8 cellular contexts compared by ENCODE assay signal in the genomic region with DNA sequence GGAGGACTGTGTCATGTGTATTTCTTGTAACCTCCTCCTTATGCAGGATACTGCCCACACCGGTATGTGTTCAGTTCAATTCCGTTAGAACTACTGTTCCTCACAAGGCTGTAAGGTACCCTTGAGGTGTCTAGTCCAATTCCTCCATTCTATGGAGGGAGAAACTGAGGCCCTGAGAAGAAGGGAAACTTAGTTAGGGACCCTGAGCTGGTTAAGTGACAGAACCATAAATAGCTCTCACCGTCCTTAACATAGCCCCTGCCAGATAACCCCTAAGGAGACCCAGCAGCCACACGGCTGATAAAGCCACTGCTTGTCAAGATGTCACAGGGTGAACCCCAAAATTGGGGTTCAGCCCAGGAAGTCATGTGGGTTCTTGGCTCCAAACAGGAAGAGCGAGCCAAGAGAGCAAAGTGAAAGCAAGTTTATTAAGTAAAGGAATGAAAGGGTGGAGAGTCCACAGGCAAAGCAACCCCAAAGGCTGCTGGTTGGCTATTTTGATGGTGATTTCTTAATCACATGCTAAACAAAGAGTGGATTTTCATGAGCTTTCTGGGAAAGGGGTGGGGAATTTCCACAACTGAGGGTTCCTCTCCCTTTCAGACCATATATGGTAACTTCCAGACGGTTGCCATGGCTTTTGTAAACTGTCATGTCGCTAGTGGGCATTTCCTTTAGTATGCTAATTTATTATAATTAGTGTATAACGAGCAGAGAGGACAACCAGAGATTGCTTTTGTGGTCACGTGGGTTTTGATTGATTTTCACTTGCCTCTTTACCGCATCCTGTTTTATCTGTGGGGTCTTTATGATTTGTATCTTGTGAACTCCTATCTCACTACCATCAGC.
A peak's percentile ranks its signal among the peaks of the same experiment; 100 is the strongest.
DNase-seq lines count a peak whose midpoint lies in the region; ATAC-seq, FAIRE-seq and TF ChIP-seq lines count a peak whose summit lies in the region.

No MANE protein-coding gene starts in this region.

- H2BK120ac ChIP-seq in mesenchymal stem cell (ENCODE audit: low read depth, low read length) = peak overlapping the region; percentile 96

- intact Hi-C loops in activated CD4-positive, alpha-beta T cell treated with anti-CD3 and anti-CD28 coated beads for 36 hours (cut with DNase I, micrococcal nuclease) = loop anchor here (1.0 kb wide), 2 partner anchors 83 to 99 kb away; a partner anchor contains a TSS

- H3K4ac ChIP-seq in mesenchymal stem cell (ENCODE audit: low read depth in 1 of 2, low read length in 2 of 2) = peak overlapping the region; percentile 35 to 92

- peak overlapping the region; percentile 98 for H4K8ac ChIP-seq in mesenchymal stem cell (ENCODE audit: low read length)

- H3K36me3 ChIP-seq in duodenal mucosa (ENCODE audit: control insufficient read depth in 1 of 2, insufficient read depth in 2 of 2, low read length in 2 of 2) = no peaks in the 10 kb centered on the region
- no peaks in the 10 kb centered on the region for H3K36me3 ChIP-seq in mesenchymal stem cell (ENCODE audit: control insufficient read depth in 1 of 2, insufficient read depth in 2 of 2, low read depth in 1 of 2, low read length in 2 of 2)

- peak in 1 of 2 experiments; percentile 62; a peak in 3 of 6 replicates for ATAC-seq in A549
- ATAC-seq in GM19025 (IDR thresholded peaks at IDR 0.05; ENCODE audit: low read depth, unreplicated experiment) = peak; percentile 77
- ATAC-seq in HG03196 (IDR thresholded peaks at IDR 0.05; ENCODE audit: unreplicated experiment) = peak; percentile 49
- ATAC-seq in activated CD4-positive, alpha-beta T cell treated with anti-CD3 and anti-CD28 coated beads for 36 hours = peak; percentile 95

- H2BK12ac ChIP-seq in mesenchymal stem cell (ENCODE audit: low read length in 2 of 2) = peak overlapping the region; percentile 59 to 96

- no peak for TF ChIP-seq EP300 in A549 (IDR thresholded peaks at IDR 0.05)

- no peak overlapping the region for H2BK5ac ChIP-seq in mesenchymal stem cell (ENCODE audit: low read depth, low read length, poor library complexity, severe bottlenecking)

- H3K9me3 ChIP-seq in A549 (no peaks in the 10 kb centered on the region), duodenal mucosa (ENCODE audit: control insufficient read depth in 1 of 2, low read length in 2 of 2) (no peaks in the 10 kb centered on the region), mesenchymal stem cell (ENCODE audit: control insufficient read depth, low read length) (no peaks in the 10 kb centered on the region)

- no peak overlapping the region for H3K4me3 ChIP-seq in A549
- H3K4me3 ChIP-seq in duodenal mucosa (ENCODE audit: low read depth in 1 of 2, low read length in 2 of 2) = peak overlapping the region; percentile 57 to 71
- peak overlapping the region in 1 of 2 experiments; percentile 76 for H3K4me3 ChIP-seq in mesenchymal stem cell (ENCODE audit: insufficient read depth in 1 of 2, low read depth in 1 of 2, low read length in 2 of 2)

- FAIRE-seq in A549 (lab: Jason Lieb, UNC) = no peak

- H2AFZ ChIP-seq in mesenchymal stem cell (ENCODE audit: low read depth, low read length) = peak overlapping the region; percentile 91

- peak overlapping the region; percentile 97 for H4K91ac ChIP-seq in mesenchymal stem cell (ENCODE audit: low read length)

- H3K4me2 ChIP-seq in A549 = 0 out of 3 replicates have a peak overlapping the region, but pooled peaks have one; percentile 18
- no peak overlapping the region for H3K4me2 ChIP-seq in mesenchymal stem cell (ENCODE audit: low read length, poor library complexity, severe bottlenecking)

- peaks cover 17% of the 10 kb centered on the region for H3K4me1 Mint-ChIP-seq in activated CD4-positive, alpha-beta T cell treated with anti-CD3 and anti-CD28 coated beads for 36 hours

- peak overlapping the region; percentile 96 for H3K27ac Mint-ChIP-seq in activated CD4-positive, alpha-beta T cell treated with anti-CD3 and anti-CD28 coated beads for 36 hours

- H2BK15ac ChIP-seq in mesenchymal stem cell (ENCODE audit: low read depth, poor library complexity, severe bottlenecking) = peak overlapping the region; percentile 44

- no peaks in the 10 kb centered on the region for H3K9me3 Mint-ChIP-seq in activated CD4-positive, alpha-beta T cell treated with anti-CD3 and anti-CD28 coated beads for 36 hours (ENCODE audit: low read depth)

- H3K9ac ChIP-seq in duodenal mucosa (ENCODE audit: low read depth in 1 of 2, low read length in 2 of 2) (peak overlapping the region; percentile 40 to 46), mesenchymal stem cell (ENCODE audit: low read length) (peak overlapping the region; percentile 93)

- no peak for TF ChIP-seq CTCF in A549 (IDR thresholded peaks at IDR 0.05)

- no peak for TF ChIP-seq POLR2A in A549 (IDR thresholded peaks at IDR 0.05; ENCODE audit: low read length)

- no peaks in the 10 kb centered on the region for H3K27me3 Mint-ChIP-seq in activated CD4-positive, alpha-beta T cell treated with anti-CD3 and anti-CD28 coated beads for 36 hours

- peak overlapping the region; percentile 86 to 97 for H3K18ac ChIP-seq in mesenchymal stem cell (ENCODE audit: low read depth in 1 of 2, low read length in 2 of 2)

- H3K23ac ChIP-seq in mesenchymal stem cell (ENCODE audit: low read length in 2 of 2) = no peak overlapping the region

- CTCF ChIA-PET in A549 (lab: Yijun Ruan, JAX) = interaction anchor here (0.9 to 1.5 kb wide), 4 partner anchors 35 to 85 kb away, joined by 3 to 5 read pairs (median 3); a partner anchor contains a TSS
- CTCF ChIA-PET in activated CD4-positive, alpha-beta T cell treated with anti-CD3 and anti-CD28 coated beads for 36 hours (lab: Charles Lee) = interaction anchor here (0.7 to 2.1 kb wide), 5 partner anchors 83 to 154 kb away, joined by 3 to 7 read pairs (median 3); a partner anchor contains a TSS

- no peaks in the 10 kb centered on the region for H3K36me3 Mint-ChIP-seq in activated CD4-positive, alpha-beta T cell treated with anti-CD3 and anti-CD28 coated beads for 36 hours (ENCODE audit: low read depth)

- H3K27ac ChIP-seq in A549 (0 out of 6 replicates have a peak overlapping the region, but pooled peaks of 1 of the 2 experiments have one; percentile 0), duodenal mucosa (ENCODE audit: low read depth, low read length) (peak overlapping the region; percentile 60), mesenchymal stem cell (ENCODE audit: low read length, poor library complexity, severe bottlenecking) (peak overlapping the region; percentile 19)

- TF ChIP-seq RAD21 in A549 (conservative IDR thresholded peaks at IDR 0.05 in 1 of 2, IDR thresholded peaks at IDR 0.05 in 1 of 2) = no peak

- WGBS in A549 (ENCODE audit: missing lambda C conversion rate) = 84% methylated on average over 10 of the region's 10 CpGs
- 46% methylated on average over 5 of the region's 10 CpGs for WGBS in mesenchymal stem cell

- H3K4me1 ChIP-seq in A549 (0 out of 3 replicates have a peak, but pooled peaks cover 6% of the 10 kb centered on the region), duodenal mucosa (ENCODE audit: control insufficient read depth in 1 of 2, insufficient read depth in 2 of 2, low read length in 2 of 2) (peaks cover 35 to 42% of the 10 kb centered on the region in 2 donors), mesenchymal stem cell (ENCODE audit: control insufficient read depth, insufficient read depth, low read depth, low read length) (peaks cover 4% of the 10 kb centered on the region)

- no peaks in the 10 kb centered on the region for H3K79me1 ChIP-seq in mesenchymal stem cell (replicated peaks; ENCODE audit: low read length, poor library complexity, severe bottlenecking)

- H3K27me3 ChIP-seq in duodenal mucosa (ENCODE audit: control insufficient read depth in 1 of 2, insufficient read depth in 2 of 2, low read length in 2 of 2) (no peaks in the 10 kb centered on the region), mesenchymal stem cell (ENCODE audit: control insufficient read depth in 1 of 2, insufficient read depth in 1 of 2, low read length in 2 of 2) (no peaks in the 10 kb centered on the region)

- DNase-seq in A549 (ENCODE audit: low read depth in 1 of 2, low spot score in 1 of 2) (peak in 1 of 2 experiments; percentile 57), mesenchymal stem cell (peak; percentile 100), GDM1 (lab: John Stamatoyannopoulos, UW) (no peak)
- peak; percentile 65 for DNase-seq in activated CD4-positive, alpha-beta T cell treated with anti-CD3 and anti-CD28 coated beads for 36 hours
- peak; percentile 45 for DNase-seq in stimulated activated CD8-positive, alpha-beta memory T cell treated with anti-CD3 and anti-CD28 coated beads, Interleukin-4, amount 100 ng/mL, for 48 hours

- H2AK5ac ChIP-seq in mesenchymal stem cell (ENCODE audit: low read length, severe bottlenecking) = peak overlapping the region; percentile 64

- POLR2A ChIA-PET in A549 (lab: Yijun Ruan, JAX) = no interaction called here
- POLR2A ChIA-PET in activated CD4-positive, alpha-beta T cell treated with anti-CD3 and anti-CD28 coated beads for 36 hours (lab: Charles Lee) = interaction anchor here (0.6 to 1.5 kb wide), 2 partner anchors 83 to 918 kb away, joined by 4 to 5 read pairs; a partner anchor contains a TSS

- H3K4me3 Mint-ChIP-seq in activated CD4-positive, alpha-beta T cell treated with anti-CD3 and anti-CD28 coated beads for 36 hours = peak overlapping the region; percentile 65

- H3K14ac ChIP-seq in mesenchymal stem cell (ENCODE audit: low read length in 2 of 2) = no peak overlapping the region

TF ChIP-seq in A549, 52 proteins besides CTCF, POLR2A, EP300 and RAD21:
- TF ChIP-seq, protein P1, sequence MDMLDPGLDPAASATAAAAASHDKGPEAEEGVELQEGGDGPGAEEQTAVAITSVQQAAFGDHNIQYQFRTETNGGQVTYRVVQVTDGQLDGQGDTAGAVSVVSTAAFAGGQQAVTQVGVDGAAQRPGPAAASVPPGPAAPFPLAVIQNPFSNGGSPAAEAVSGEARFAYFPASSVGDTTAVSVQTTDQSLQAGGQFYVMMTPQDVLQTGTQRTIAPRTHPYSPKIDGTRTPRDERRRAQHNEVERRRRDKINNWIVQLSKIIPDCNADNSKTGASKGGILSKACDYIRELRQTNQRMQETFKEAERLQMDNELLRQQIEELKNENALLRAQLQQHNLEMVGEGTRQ (IDR thresholded peaks at IDR 0.05) = no peak
- TF ChIP-seq RNF2 (IDR thresholded peaks at IDR 0.05; ENCODE audit: borderline replicate concordance, low read depth) (no peak), KDM1A (IDR thresholded peaks at IDR 0.05; ENCODE audit: low read depth) (no peak), FOSB (CRISPR knock-in tag; IDR thresholded peaks at IDR 0.05) (no peak), HOXB5 (CRISPR knock-in tag; IDR thresholded peaks at IDR 0.05) (no peak), KDM5A (IDR thresholded peaks at IDR 0.05) (no peak), ZNF302 (CRISPR knock-in tag; IDR thresholded peaks at IDR 0.05) (no peak), HOXB13 (CRISPR knock-in tag; IDR thresholded peaks at IDR 0.05; ENCODE audit: low read depth) (no peak)
